Comparison of ENCODE assay signal across 22 cellular contexts in genomic region chr16:69852815-69853214, GRCh38.
DNase-seq lines count a peak whose midpoint lies in the region; ATAC-seq lines count a peak whose summit lies in the region.
"Had no signal": no experiment of that assay in that cellular context is flagged by ENCODE, and none has a peak within 500 bp of the region (broad histone marks: within the 10 kb centered on the region; RNA-seq: fewer than 3 reads in every experiment).

No MANE protein-coding gene starts in this region.

- H3K9me3 Mint-ChIP-seq in activated T-cell treated with anti-CD3 and anti-CD28 coated beads, Interleukin-2, amount 50 U/mL, for 72 hours: no peaks in the 10 kb centered on the region
- H3K9me3 Mint-ChIP-seq: CD8-positive, alpha-beta memory T cell had no signal

- no peak overlapping the region for H3K4me3 ChIP-seq in H7 (ENCODE audit: insufficient read depth, low read depth, low read length)
- H3K4me3 ChIP-seq: HAP-1, K562, MG63 had no signal

- peak overlapping the region; percentile 93 for H3K27ac ChIP-seq in temporal lobe (ENCODE audit: low read depth, low read length)
- H3K27ac ChIP-seq: HL-60 had no signal

- H3K27me3 Mint-ChIP-seq in activated T-cell treated with anti-CD3 and anti-CD28 coated beads, Interleukin-2, amount 50 U/mL, for 72 hours (ENCODE audit: low read depth): no peaks in the 10 kb centered on the region
- H3K27me3 Mint-ChIP-seq: CD8-positive, alpha-beta memory T cell had no signal

- H3K4me3 Mint-ChIP-seq in activated T-cell treated with anti-CD3 and anti-CD28 coated beads, Interleukin-2, amount 50 U/mL, for 72 hours: no peak overlapping the region
- H3K4me3 Mint-ChIP-seq: CD8-positive, alpha-beta memory T cell had no signal

- no peak for ATAC-seq in activated T-cell treated with anti-CD3 and anti-CD28 coated beads, Interleukin-2, amount 50 U/mL, for 72 hours (replicated peaks in 1 of 2)
- ATAC-seq: HepG2, K562, Right ventricle myocardium inferior had no signal

- H3K27me3 ChIP-seq in H7 (ENCODE audit: control insufficient read depth, insufficient read depth, low read length): no peaks in the 10 kb centered on the region
- H3K27me3 ChIP-seq: MG63 had no signal

- H3K27ac Mint-ChIP-seq in activated T-cell treated with anti-CD3 and anti-CD28 coated beads, Interleukin-2, amount 50 U/mL, for 72 hours: peak overlapping the region; percentile 12
- H3K27ac Mint-ChIP-seq: CD8-positive, alpha-beta memory T cell had no signal

- no peaks in the 10 kb centered on the region for H3K4me1 Mint-ChIP-seq in activated T-cell treated with anti-CD3 and anti-CD28 coated beads, Interleukin-2, amount 50 U/mL, for 72 hours (ENCODE audit: low read depth)

- H3K36me3 ChIP-seq in H7 (replicated peaks; ENCODE audit: control insufficient read depth, insufficient read depth, low read length): no peaks in the 10 kb centered on the region
- H3K36me3 ChIP-seq: HAP-1 had no signal

- H3K36me3 Mint-ChIP-seq in activated T-cell treated with anti-CD3 and anti-CD28 coated beads, Interleukin-2, amount 50 U/mL, for 72 hours (ENCODE audit: insufficient read depth in 2 of 2): no peaks in the 10 kb centered on the region

- DNase-seq in activated T-cell treated with anti-CD3 and anti-CD28 coated beads, Interleukin-2, amount 50 U/mL, for 72 hours: no peak
- DNase-seq in activated T-cell treated with anti-CD3 and anti-CD28 coated beads, Interleukin-2, amount 50 U/mL, for 1 hour: no peak
- DNase-seq in epidermal melanocyte (ENCODE audit: insufficient read length, low spot score): peak; percentile 78
- peak; percentile 64 for DNase-seq in midbrain (lab: John Stamatoyannopoulos, UW)
- DNase-seq in NOMO-1 (lab: John Stamatoyannopoulos, UW; ENCODE audit: unreplicated experiment in 2 of 2): no peak
- DNase-seq in ecto neural progenitor cell (ENCODE audit: low spot score): no peak
- DNase-seq in H7: no peak
- DNase-seq: 8988T; C1 segment of cervical spinal cord; CD8-positive, alpha-beta memory T cell; MG63; NCI-H1417 treated with DMSO at 0.1 percent for 48 hours; NCI-H187; NCI-H446; NCI-H526; OCI-M1 had no signal

Comparison
In these comparisons a context has a peak if more than half of its experiments do, and no peak if none do; other contexts are left out.
1. DNase-seq: peak in epidermal melanocyte (single experiment) and midbrain (single experiment); none in activated T-cell treated with anti-CD3 and anti-CD28 coated beads, Interleukin-2, amount 50 U/mL, for 72 hours (0 of 2), activated T-cell treated with anti-CD3 and anti-CD28 coated beads, Interleukin-2, amount 50 U/mL, for 1 hour (single experiment), NOMO-1 (0 of 2), ecto neural progenitor cell (single experiment) and H7 (single experiment).